Comparison of ENCODE assay signal across 14 cellular contexts in genomic region chr15:83248944-83249343, GRCh38. TPM values are rescaled to one million over a fixed set of nuclear protein-coding genes. Genes with fewer than 3 reads are reported as not detected.
"Had no signal": no experiment of that assay in that cellular context is flagged by ENCODE, and none has a peak within 500 bp of the region (broad histone marks: within the 10 kb centered on the region; RNA-seq: fewer than 3 reads in every experiment).

No MANE protein-coding gene starts in this region.

- H3K4me2 ChIP-seq: KMS-11 had no signal

- H3K27ac ChIP-seq: KMS-11 had no signal

- H3K9ac ChIP-seq: KMS-11 had no signal

- ATAC-seq: activated T-helper 17 cell treated with anti-CD3 and anti-CD28 coated beads, Interleukin-2, amount 50 U/mL, for 72 hours had no signal

- DNase-seq: activated B cell treated with CpG ODN at 0.5 μM for 24 hours; activated CD4-positive, alpha-beta memory T cell treated with anti-CD3 and anti-CD28 coated beads for 36 hours; activated CD4-positive, alpha-beta T cell treated with anti-CD3 and anti-CD28 coated beads for 1 hour; activated CD8-positive, alpha-beta memory T cell treated with anti-CD3 and anti-CD28 coated beads for 24 hours; activated gamma-delta T cell; NCI-H510A; SHP77 treated with DMSO at 0.1 percent for 48 hours; T-helper 17 cell; T-helper 9 cell had no signal

RNA-seq across cellular contexts. Expression of gene BNC1, which starts 35.5 kb away (rescaled TPM):
- total RNA-seq: activated B cell treated with CpG ODN at 0.5 μM for 24 hours; activated CD4-positive, alpha-beta memory T cell treated with anti-CD3 and anti-CD28 coated beads for 36 hours; activated CD4-positive, alpha-beta T cell treated with anti-CD3 and anti-CD28 coated beads, Interleukin-2, amount 10 ng/mL, durations not matched to agents 24 days and 14 days; activated naive CD4-positive, alpha-beta T cell treated with anti-CD3 and anti-CD28 coated beads for 36 hours; activated T-helper 17 cell treated with anti-CD3 and anti-CD28 coated beads, Interleukin-2, amount 50 U/mL, for 72 hours; SK-MEL-5; T-helper 17 cell had no signal
